8 cellular contexts compared by ENCODE assay signal in the genomic region with DNA sequence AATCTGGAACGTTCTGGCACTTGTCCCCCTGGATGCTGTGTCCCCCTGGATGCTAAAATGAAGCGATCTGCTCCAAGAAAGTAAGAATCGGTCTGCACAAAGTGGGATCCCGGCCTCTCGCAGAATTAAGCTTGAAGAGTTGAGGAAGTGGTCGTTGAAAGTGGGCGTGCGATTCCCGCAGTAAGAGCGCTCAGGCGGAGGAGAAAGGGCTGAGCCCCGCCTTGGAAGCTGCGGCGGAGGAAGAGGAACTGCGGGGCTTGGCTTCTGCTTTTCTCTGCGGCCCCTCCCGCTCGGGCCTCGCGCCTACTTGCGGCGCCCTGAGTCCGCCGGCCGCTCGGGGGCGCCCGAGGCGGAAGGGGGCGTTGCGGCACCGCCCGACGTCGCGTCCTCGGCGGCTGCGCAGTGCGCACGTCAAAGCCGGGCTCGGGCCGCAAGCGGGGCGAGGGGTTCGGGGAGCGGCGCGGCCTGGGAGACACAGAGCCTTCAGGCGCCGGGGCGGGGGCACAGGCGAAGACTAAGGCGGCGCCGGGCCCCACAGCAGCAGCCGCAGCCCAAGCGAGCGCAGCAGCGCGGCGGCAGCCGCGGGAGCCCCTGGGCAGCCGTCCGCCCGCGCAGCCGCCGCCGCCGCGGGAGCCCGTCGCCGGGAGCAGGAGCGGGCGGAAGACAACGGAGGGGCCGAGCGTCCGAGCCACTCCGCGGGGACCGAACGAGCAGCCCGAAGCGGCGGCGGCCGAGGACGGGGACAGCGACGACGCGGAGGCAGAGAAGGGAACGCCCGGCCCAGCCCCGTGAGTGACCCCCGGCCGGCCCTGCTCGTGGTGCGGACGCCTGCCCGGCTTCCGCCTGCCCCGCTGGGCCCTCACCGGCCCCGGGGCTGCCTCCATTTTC. TPM values are rescaled to one million over a fixed set of nuclear protein-coding genes. Genes with fewer than 3 reads are reported as not detected.
A peak's percentile ranks its signal among the peaks of the same experiment; 100 is the strongest.
DNase-seq lines count a peak whose midpoint lies in the region; ATAC-seq and TF ChIP-seq lines count a peak whose summit lies in the region.

A gene (plus strand): TSS at position 400 of the 888 bp plus-strand sequence. CDS start 47,160 bp downstream, outside the sequence.

- H3K27ac ChIP-seq in SK-N-MC (peak within 1 kb of the TSS; percentile 57; the same call in 1 of the 2 replicates), testis (peak within 1 kb of the TSS; percentile 88 to 93)

- H3K36me3 ChIP-seq in SK-N-MC (ENCODE audit: insufficient read depth, low read length), result peaks cover 8% of the 10 kb centered on the region
- no peaks in the 10 kb centered on the region for H3K36me3 ChIP-seq in testis (ENCODE audit: low read depth, missing control alignments)

- no peaks in the 10 kb centered on the region for H3K27me3 ChIP-seq in testis

- H3K9me3 ChIP-seq in SK-N-MC (ENCODE audit: low read depth, low read length) (no peaks in the 10 kb centered on the region), testis (no peaks in the 10 kb centered on the region)

- WGBS in testis, 2 donors, result 1 to 2% methylated on average over 15 to 79 of the region's 110 CpGs

- peak within 1 kb of the TSS; percentile 77 for H3K4me3 ChIP-seq in GM08714 (ENCODE audit: low read length)
- peak within 1 kb of the TSS; percentile 93 for H3K4me3 ChIP-seq in HFF-Myc (replicated peaks; ENCODE audit: low read depth, low read length)
- peak within 1 kb of the TSS; percentile 88 for H3K4me3 ChIP-seq in SK-N-MC
- H3K4me3 ChIP-seq in testis, result peak within 1 kb of the TSS; percentile 95 to 98

- TF ChIP-seq POLR2A in testis (IDR thresholded peaks at IDR 0.05), result no peak

- DNase-seq in HFF-Myc (ENCODE audit: extremely low read depth, low read depth) (peak; percentile 52), MV-4-11 (lab: John Stamatoyannopoulos, UW) (peak; percentile 97), SK-N-MC (ENCODE audit: low read depth, low spot score) (no peak), glomerular endothelial cell (ENCODE audit: extremely low read depth, low read depth, low spot score) (peak; percentile 23), omental fat pad (ENCODE audit: low spot score) (peak; percentile 47), testis (peak; percentile 90)
- DNase-seq in activated naive CD4-positive, alpha-beta T cell treated with anti-CD3 and anti-CD28 coated beads, Interleukin-2, amount 50 U/mL, for 16 hours, result peak; percentile 90

- TF ChIP-seq CTCF in HFF-Myc (IDR thresholded peaks at IDR 0.05; ENCODE audit: low read depth, low read length, missing control alignments), result peak; percentile 63
- peak in 2 of 3 donors; percentile 14 to 36 for TF ChIP-seq CTCF in omental fat pad (IDR thresholded peaks at IDR 0.05)
- TF ChIP-seq CTCF in testis (IDR thresholded peaks at IDR 0.05), result peak; percentile 78 to 95 (median 79)

- ATAC-seq in omental fat pad (ENCODE audit: low FRiP score), result peak; percentile 91

- intact Hi-C loops in testis (cut with DNase I; ENCODE audit: low total_unique reads), result no loop called here

- peaks cover 11% of the 10 kb centered on the region for H3K4me1 ChIP-seq in testis

- H3K9ac ChIP-seq in SK-N-MC (ENCODE audit: insufficient read length), result peak within 1 kb of the TSS; percentile 86

RNA-seq across cellular contexts. Expression of the gene that starts here (rescaled TPM):
- total RNA-seq in glomerular endothelial cell (56.4 and 70.9 TPM in 2 replicates), omental fat pad (100 to 1,000 TPM in 1 of 4 donors, 10 to 100 TPM in 3; 61.2 to 110 (median 90.3) TPM), testis (10 to 100 TPM; 76.1 to 82.2 TPM)
- 76.8 TPM for polyA plus RNA-seq in testis (ENCODE audit: insufficient read depth, low read depth, low replicate concordance)

Comparison
In these comparisons a context has a peak if more than half of its experiments do, and no peak if none do; other contexts are left out.
1. CTCF ChIP-seq: peak in every context shown above with its lines; median percentile 79 in testis; 63 in HFF-Myc; 25 in omental fat pad.